In genomic region chr7:29604052-29604451, GRCh38 we compare ENCODE assay signal across 3 cellular contexts.
TF ChIP-seq lines count a peak whose summit lies in the region.

No MANE protein-coding gene starts in this region.

TF ChIP-seq in HepG2, 621 proteins besides CTCF, POLR2A, EP300 and RAD21:
- TF ChIP-seq TFDP2 (CRISPR knock-in tag; IDR thresholded peaks at IDR 0.05) (no peak), HCFC1 (IDR thresholded peaks at IDR 0.05; ENCODE audit: low read depth, low read length) (no peak), MAFF (IDR thresholded peaks at IDR 0.05; ENCODE audit: low read depth, low read length) (peak; percentile 51), RBM22 (optimal IDR thresholded peaks at IDR 0.05; ENCODE audit: low read length) (no peak), ZNF652 (CRISPR knock-in tag; IDR thresholded peaks at IDR 0.05; ENCODE audit: borderline replicate concordance, low read depth) (no peak), BCL6 (CRISPR knock-in tag; IDR thresholded peaks at IDR 0.05) (no peak), HMG20B (CRISPR knock-in tag; conservative IDR thresholded peaks at IDR 0.05) (no peak), ZNF530 (CRISPR knock-in tag; IDR thresholded peaks at IDR 0.05; ENCODE audit: low read depth) (no peak), SP1 (IDR thresholded peaks at IDR 0.05) (no peak), SP1 (CRISPR knock-in tag; IDR thresholded peaks at IDR 0.05) (no peak), ZSCAN21 (CRISPR knock-in tag; IDR thresholded peaks at IDR 0.05; ENCODE audit: borderline replicate concordance) (no peak), ATF1 (CRISPR knock-in tag; IDR thresholded peaks at IDR 0.05) (no peak), TCF7L2 (IDR thresholded peaks at IDR 0.05; ENCODE audit: low read depth, low read length) (no peak), MAFK (conservative IDR thresholded peaks at IDR 0.05 in 1 of 2, IDR thresholded peaks at IDR 0.05 in 1 of 2; ENCODE audit: low read length in 2 of 2) (peak; percentile 55 to 73), ZNF629 (CRISPR knock-in tag; conservative IDR thresholded peaks at IDR 0.05) (no peak)
- TF ChIP-seq, protein P1, sequence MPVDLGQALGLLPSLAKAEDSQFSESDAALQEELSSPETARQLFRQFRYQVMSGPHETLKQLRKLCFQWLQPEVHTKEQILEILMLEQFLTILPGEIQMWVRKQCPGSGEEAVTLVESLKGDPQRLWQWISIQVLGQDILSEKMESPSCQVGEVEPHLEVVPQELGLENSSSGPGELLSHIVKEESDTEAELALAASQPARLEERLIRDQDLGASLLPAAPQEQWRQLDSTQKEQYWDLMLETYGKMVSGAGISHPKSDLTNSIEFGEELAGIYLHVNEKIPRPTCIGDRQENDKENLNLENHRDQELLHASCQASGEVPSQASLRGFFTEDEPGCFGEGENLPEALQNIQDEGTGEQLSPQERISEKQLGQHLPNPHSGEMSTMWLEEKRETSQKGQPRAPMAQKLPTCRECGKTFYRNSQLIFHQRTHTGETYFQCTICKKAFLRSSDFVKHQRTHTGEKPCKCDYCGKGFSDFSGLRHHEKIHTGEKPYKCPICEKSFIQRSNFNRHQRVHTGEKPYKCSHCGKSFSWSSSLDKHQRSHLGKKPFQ (CRISPR knock-in tag; IDR thresholded peaks at IDR 0.05; ENCODE audit: insufficient replicate concordance) = no peak

TF ChIP-seq in IMR-90, 13 proteins besides CTCF, POLR2A, EP300 and RAD21:
- no peak for TF ChIP-seq MAZ (IDR thresholded peaks at IDR 0.05; ENCODE audit: borderline replicate concordance, low read depth, low read length)
- TF ChIP-seq FOS (IDR thresholded peaks at IDR 0.05; ENCODE audit: low read depth, low read length) = no peak
- no peak for TF ChIP-seq CEBPB (IDR thresholded peaks at IDR 0.05; ENCODE audit: low read depth, low read length)
- TF ChIP-seq NFE2L2 (IDR thresholded peaks at IDR 0.05; ENCODE audit: low read depth, low read length) = no peak
- peak; percentile 57 for TF ChIP-seq MAFK (IDR thresholded peaks at IDR 0.05; ENCODE audit: low read depth, low read length)
TF ChIP-seq in IMR-90: peak in this region for 1.

TF ChIP-seq in K562, 482 proteins besides CTCF, POLR2A, EP300 and RAD21:
- TF ChIP-seq MAFF (IDR thresholded peaks at IDR 0.05; ENCODE audit: low read length) = 0 out of 2 replicates have a peak, but pooled peaks have one; percentile 17
- TF ChIP-seq SRF (CRISPR knock-in tag; IDR thresholded peaks at IDR 0.05) = no peak
- no peak for TF ChIP-seq ATF7 (IDR thresholded peaks at IDR 0.05)
- TF ChIP-seq IFI16 (CRISPR knock-in tag; IDR thresholded peaks at IDR 0.05) = no peak
- TF ChIP-seq ZNF316 (IDR thresholded peaks at IDR 0.05) = 0 out of 2 replicates have a peak, but pooled peaks have one; percentile 36
- TF ChIP-seq MAFG (tag; conservative IDR thresholded peaks at IDR 0.05) = 0 out of 2 replicates have a peak, but pooled peaks have one; percentile 7
- TF ChIP-seq ZFP91 (CRISPR knock-in tag; IDR thresholded peaks at IDR 0.05) = no peak
- no peak for TF ChIP-seq CREB3 (tag; conservative IDR thresholded peaks at IDR 0.05; ENCODE audit: low read depth)
